In the genomic region with DNA sequence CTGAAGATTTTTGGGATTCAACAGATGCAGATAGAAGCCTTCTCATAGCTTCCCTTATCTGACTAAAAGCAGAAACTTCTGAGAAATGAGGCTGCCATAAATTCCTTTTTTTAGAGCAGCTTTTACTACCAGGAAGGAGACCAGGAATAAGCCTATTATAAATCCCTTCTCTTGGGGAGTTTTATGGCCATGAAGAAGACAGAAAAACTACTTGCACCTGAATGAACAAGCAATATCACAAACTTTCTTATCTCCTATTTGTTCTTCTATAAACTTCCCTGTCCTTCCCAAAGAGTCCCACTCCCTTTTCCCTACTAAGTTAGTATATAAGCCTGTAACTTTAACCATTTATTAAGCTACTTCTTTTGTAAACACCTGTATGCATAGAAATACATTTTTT, we compare ENCODE assay signal across 22 cellular contexts.
DNase-seq lines count a peak whose midpoint lies in the region; ATAC-seq, FAIRE-seq and TF ChIP-seq lines count a peak whose summit lies in the region.
"Had no signal": no experiment of that assay in that cellular context is flagged by ENCODE, and none has a peak within 500 bp of the region (broad histone marks: within the 10 kb centered on the region; RNA-seq: fewer than 3 reads in every experiment).

No MANE protein-coding gene starts in this region.

- H3K9me3 ChIP-seq in pancreas (no peaks in the 10 kb centered on the region), endodermal cell (ENCODE audit: control insufficient read depth, low read length) (no peaks in the 10 kb centered on the region)
- H3K9me3 ChIP-seq: A549; BLaER1 treated with 17β-estradiol and CSF1 and Interleukin-3, amounts not matched to agents 10 nM and 100 nM; Caco-2 had no signal

- H3K4me1 Mint-ChIP-seq in endodermal cell: peaks cover 2% of the 10 kb centered on the region
- H3K4me1 Mint-ChIP-seq: B cell had no signal

- H3K4me1 ChIP-seq in pancreas: no peaks in the 10 kb centered on the region
- H3K4me1 ChIP-seq in endodermal cell (ENCODE audit: control insufficient read depth, insufficient read depth, low read length): no peaks in the 10 kb centered on the region
- H3K4me1 ChIP-seq: BLaER1 treated with 17β-estradiol and CSF1 and Interleukin-3, amounts not matched to agents 10 nM and 100 nM had no signal

- H3K27me3 Mint-ChIP-seq in endodermal cell (ENCODE audit: insufficient read depth): no peaks in the 10 kb centered on the region
- H3K27me3 Mint-ChIP-seq: B cell; CD4-positive, alpha-beta T cell had no signal

- H3K4me3 Mint-ChIP-seq in endodermal cell: no peak overlapping the region
- H3K4me3 Mint-ChIP-seq: B cell; CD4-positive, alpha-beta T cell; CD8-positive, alpha-beta T cell had no signal

- H3K27me3 ChIP-seq in pancreas (no peaks in the 10 kb centered on the region), endodermal cell (ENCODE audit: control insufficient read depth, insufficient read depth, low read length, poor library complexity, severe bottlenecking) (no peaks in the 10 kb centered on the region)
- H3K27me3 ChIP-seq: BLaER1 treated with 17β-estradiol and CSF1 and Interleukin-3, amounts not matched to agents 10 nM and 100 nM had no signal

- CTCF ChIA-PET in GM10248 (lab: Yijun Ruan, JAX): no interaction called here

- ATAC-seq in left colon: peak; percentile 99
- no peak for ATAC-seq in pancreas
- no peak for ATAC-seq in HG03457 (IDR thresholded peaks at IDR 0.05; ENCODE audit: unreplicated experiment)
- ATAC-seq: A549; CD8-positive, alpha-beta T cell; GM12878 had no signal

- no peak overlapping the region for H3K27ac ChIP-seq in pancreas
- H3K27ac ChIP-seq in endodermal cell (ENCODE audit: low read depth, low read length): no peak overlapping the region
- H3K27ac ChIP-seq: 22Rv1; A549; BLaER1 treated with 17β-estradiol and CSF1 and Interleukin-3, amounts not matched to agents 10 nM and 100 nM; C4-2B had no signal

- no peaks in the 10 kb centered on the region for H3K36me3 Mint-ChIP-seq in endodermal cell (ENCODE audit: low read depth)
- H3K36me3 Mint-ChIP-seq: CD8-positive, alpha-beta T cell had no signal

- DNase-seq in OCI-M1 (lab: John Stamatoyannopoulos, UW) (peak; percentile 14), left colon (no peak), pancreas (no peak), endodermal cell (no peak), GM10248 (ENCODE audit: extremely low spot score) (no peak)
- DNase-seq: AML-193; Calu3; CD4-positive, alpha-beta T cell; CD8-positive, alpha-beta T cell; DMS79 treated with DMSO at 0.1 percent for 48 hours; GF-D8 had no signal

- FAIRE-seq in pancreas (lab: Jason Lieb, UNC): peak; percentile 34
- FAIRE-seq: A549, D721Med, GM12878, GM12892, GM18507 had no signal

- H3K36me3 ChIP-seq in pancreas (no peaks in the 10 kb centered on the region), endodermal cell (ENCODE audit: control insufficient read depth, insufficient read depth, low read length) (no peaks in the 10 kb centered on the region)
- H3K36me3 ChIP-seq: BLaER1 treated with 17β-estradiol and CSF1 and Interleukin-3, amounts not matched to agents 10 nM and 100 nM had no signal

- intact Hi-C loops in left colon (cut with DNase I, micrococcal nuclease) (no loop called here), pancreas (cut with DNase I) (no loop called here)

- no peak overlapping the region for H3K9ac ChIP-seq in endodermal cell (ENCODE audit: extremely low read depth, low read length, poor library complexity, severe bottlenecking)
- H3K9ac ChIP-seq: BLaER1 treated with 17β-estradiol and CSF1 and Interleukin-3, amounts not matched to agents 10 nM and 100 nM had no signal

- H3K9me3 Mint-ChIP-seq in endodermal cell: no peaks in the 10 kb centered on the region

- no peak overlapping the region for H3K27ac Mint-ChIP-seq in endodermal cell
- H3K27ac Mint-ChIP-seq: B cell; CD4-positive, alpha-beta T cell; CD8-positive, alpha-beta T cell had no signal

- no peak overlapping the region for H3K4me3 ChIP-seq in pancreas
- H3K4me3 ChIP-seq in endodermal cell (ENCODE audit: low read length): no peak overlapping the region
- H3K4me3 ChIP-seq: A549; BLaER1 treated with 17β-estradiol and CSF1 and Interleukin-3, amounts not matched to agents 10 nM and 100 nM; GM12878 had no signal

- POLR2A ChIA-PET in GM10248 (lab: Yijun Ruan, JAX): no interaction called here

- TF ChIP-seq CTCF in pancreas (IDR thresholded peaks at IDR 0.05) (no peak), endodermal cell (conservative IDR thresholded peaks at IDR 0.05) (no peak), GM10248 (IDR thresholded peaks at IDR 0.05; ENCODE audit: control extremely low read depth, extremely low read depth, low read depth, missing control alignments) (no peak)
